ENCODE assay signal across 1 cellular context in genomic region chr1:244150665-244151064, GRCh38.
TF ChIP-seq lines count a peak whose summit lies in the region.

No MANE protein-coding gene starts in this region.

TF ChIP-seq in GM23338, 12 proteins besides CTCF, POLR2A, EP300 and RAD21:
- TF ChIP-seq REST (IDR thresholded peaks at IDR 0.05; ENCODE audit: unreplicated experiment), result no peak
- TF ChIP-seq ZNF114 (CRISPR knock-in tag; IDR thresholded peaks at IDR 0.05), result no peak
- no peak for TF ChIP-seq POLR2AphosphoS5 (IDR thresholded peaks at IDR 0.05; ENCODE audit: low read depth)
- TF ChIP-seq STAT1 (IDR thresholded peaks at IDR 0.05; ENCODE audit: unreplicated experiment), result no peak
- TF ChIP-seq EZH2phosphoT487 (IDR thresholded peaks at IDR 0.05; ENCODE audit: unreplicated experiment), result no peak
- no peak for TF ChIP-seq JUNB (IDR thresholded peaks at IDR 0.05; ENCODE audit: unreplicated experiment)
- no peak for TF ChIP-seq ZNF331 (CRISPR knock-in tag; IDR thresholded peaks at IDR 0.05; ENCODE audit: low read depth)
- TF ChIP-seq NANOG (IDR thresholded peaks at IDR 0.05; ENCODE audit: borderline replicate concordance), result no peak
- no peak for TF ChIP-seq ZNF462 (CRISPR knock-in tag; IDR thresholded peaks at IDR 0.05)
